In genomic region chr12:31387466-31387865, GRCh38 we compare ENCODE assay signal across 1 cellular context.
TF ChIP-seq lines count a peak whose summit lies in the region.

No MANE protein-coding gene starts in this region.

TF ChIP-seq in H1, 55 proteins besides CTCF, POLR2A, EP300 and RAD21:
- TF ChIP-seq TBP (IDR thresholded peaks at IDR 0.05; ENCODE audit: low read depth, low read length), result 0 out of 2 replicates have a peak, but pooled peaks have one; percentile 7
- 0 out of 2 replicates have a peak, but pooled peaks have one; percentile 22 for TF ChIP-seq MAX (IDR thresholded peaks at IDR 0.05)
- no peak for TF ChIP-seq FOSL1 (IDR thresholded peaks at IDR 0.05; ENCODE audit: insufficient read depth, low read depth, low read length)
- no peak for TF ChIP-seq KDM1A (IDR thresholded peaks at IDR 0.05; ENCODE audit: borderline replicate concordance, low read length)
